ENCODE assay signal across 8 cellular contexts in genomic region chr2:202238234-202239197, GRCh38. TPM values are rescaled to one million over a fixed set of nuclear protein-coding genes. Genes with fewer than 3 reads are reported as not detected.
DNase-seq lines count a peak whose midpoint lies in the region; ATAC-seq and TF ChIP-seq lines count a peak whose summit lies in the region.

Gene SUMO1 (minus strand): TSS chr2:202238597. CDS start chr2:202238451, 146 bp downstream.

- H3K56ac ChIP-seq in IMR-90 (ENCODE audit: extremely low read depth, insufficient read depth, low read length), result peak within 1 kb of the TSS; percentile 73

- H2BK5ac ChIP-seq in IMR-90 (ENCODE audit: low read depth, low read length, poor library complexity, severe bottlenecking), result peak within 1 kb of the TSS; percentile 88

- peak within 1 kb of the TSS; percentile 58; the same call in 1 of the 3 replicates for H2BK15ac ChIP-seq in IMR-90 (ENCODE audit: low read depth, low read length)

- peak within 1 kb of the TSS; percentile 84 for H3K9ac ChIP-seq in IMR-90 (ENCODE audit: low read depth, low read length)

- peak; percentile 97 for DNase-seq in DMS 273 (lab: John Stamatoyannopoulos, UW; ENCODE audit: unreplicated experiment)
- DNase-seq in IMR-90, result peak; percentile 87
- peak; percentile 92 for DNase-seq in OCI-LY7 (ENCODE audit: low spot score)
- DNase-seq in activated T-cell treated with anti-CD3 and anti-CD28 coated beads for 24 hours (ENCODE audit: low read depth), result peak; percentile 88
- DNase-seq in epidermal melanocyte (ENCODE audit: insufficient read length, low spot score), result peak; percentile 85
- peak; percentile 92 for DNase-seq in midbrain (lab: John Stamatoyannopoulos, UW)
- DNase-seq in stimulated activated CD8-positive, alpha-beta memory T cell treated with anti-CD3 and anti-CD28 coated beads, Interleukin-2, amount 100 ng/mL, for 1 hour (ENCODE audit: low read depth in 2 of 2), result peak; percentile 74 to 82

- peak within 1 kb of the TSS; percentile 91 for H3K4ac ChIP-seq in IMR-90 (ENCODE audit: low read depth, low read length)

- no peaks in the 10 kb centered on the region for H3K9me2 ChIP-seq in OCI-LY7 (ENCODE audit: insufficient read depth, low read length)

- peak within 1 kb of the TSS; percentile 76 for H3K18ac ChIP-seq in IMR-90 (ENCODE audit: low read depth, low read length)

- peak within 1 kb of the TSS; percentile 87 for H4K91ac ChIP-seq in IMR-90 (ENCODE audit: insufficient read depth, low read depth, low read length)

- H2BK20ac ChIP-seq in IMR-90 (ENCODE audit: low read depth, low read length), result 0 out of 2 replicates have a peak within 1 kb of the TSS, but pooled peaks have one; percentile 17

- no peaks in the 10 kb centered on the region for H3K36me3 ChIP-seq in IMR-90 (ENCODE audit: control insufficient read depth, insufficient read depth, low read length)
- no peaks in the 10 kb centered on the region for H3K36me3 ChIP-seq in OCI-LY7 (ENCODE audit: insufficient read depth, low read length)

- peaks cover 2% of the 10 kb centered on the region for H3K9me1 ChIP-seq in IMR-90 (ENCODE audit: insufficient read depth, low read length)

- peak within 1 kb of the TSS; percentile 52 for H2AK5ac ChIP-seq in IMR-90 (ENCODE audit: low read depth, low read length)

- ATAC-seq in GM21528 (IDR thresholded peaks at IDR 0.05; ENCODE audit: low FRiP score, unreplicated experiment) (peak; percentile 98), IMR-90 (ENCODE audit: low read depth) (peak; percentile 93)

- POLR2A ChIA-PET in IMR-90 (lab: Charles Lee; ENCODE audit: unreplicated experiment), result interaction anchor here (0.5 kb wide), 1 partner anchor 1431 kb away, joined by 3 read pairs; no protein-coding TSS in a partner anchor
- POLR2A ChIA-PET in OCI-LY7 (lab: Charles Lee), result interaction anchor here (0.6 to 1.2 kb wide), 4 partner anchors 9 to 39 kb away, joined by 3 to 4 read pairs (median 4); no protein-coding TSS in a partner anchor

- H3K27me3 ChIP-seq in IMR-90 (ENCODE audit: control insufficient read depth, insufficient read depth, low read length), result no peaks in the 10 kb centered on the region

- H3K27ac ChIP-seq in IMR-90 (ENCODE audit: insufficient read depth, low read length), result peak within 1 kb of the TSS; percentile 95
- H3K27ac ChIP-seq in OCI-LY7 (ENCODE audit: low read depth, low read length, poor library complexity, severe bottlenecking), result peak within 1 kb of the TSS; percentile 43

- TF ChIP-seq POLR2A in IMR-90 (IDR thresholded peaks at IDR 0.05; ENCODE audit: low read depth, low read length), result no peak; the same call in none of the 2 replicates

- TF ChIP-seq CTCF in IMR-90 (conservative IDR thresholded peaks at IDR 0.05; ENCODE audit: low read depth, low read length), result no peak
- TF ChIP-seq CTCF in OCI-LY7 (conservative IDR thresholded peaks at IDR 0.05; ENCODE audit: low read length), result no peak

- H3K9me3 ChIP-seq in IMR-90 (ENCODE audit: control insufficient read depth, insufficient read depth, low read length), result no peaks in the 10 kb centered on the region
- no peaks in the 10 kb centered on the region for H3K9me3 ChIP-seq in OCI-LY7 (ENCODE audit: low read length)

- peaks cover 37% of the 10 kb centered on the region for H4K20me1 ChIP-seq in IMR-90 (ENCODE audit: insufficient read depth, low read length)
- peaks cover 12% of the 10 kb centered on the region for H4K20me1 ChIP-seq in OCI-LY7 (ENCODE audit: insufficient read depth, low read length)

- H3K4me2 ChIP-seq in IMR-90 (ENCODE audit: low read depth, low read length) (peak within 1 kb of the TSS; percentile 89), OCI-LY7 (ENCODE audit: low read length) (peak within 1 kb of the TSS; percentile 89)

- H3K79me1 ChIP-seq in IMR-90 (ENCODE audit: low read depth in 1 of 2, low read length in 2 of 2), result peaks cover 0 to 19% of the 10 kb centered on the region in 2 experiments; a peak in 2 of 4 replicates

- no peak for TF ChIP-seq RAD21 in IMR-90 (IDR thresholded peaks at IDR 0.05; ENCODE audit: low read length)

- peak within 1 kb of the TSS; percentile 87 for H4K5ac ChIP-seq in IMR-90 (ENCODE audit: low read depth, low read length)

- H2AFZ ChIP-seq in IMR-90 (replicated peaks; ENCODE audit: low read length, poor library complexity), result peak within 1 kb of the TSS; percentile 100
- peak within 1 kb of the TSS; percentile 94 for H2AFZ ChIP-seq in OCI-LY7 (ENCODE audit: low read length)

- dilution Hi-C loops in IMR-90 (cut with HindIII; ENCODE audit: low sequenced_read_pairs, unreplicated experiment), result no loop called here

- peak within 1 kb of the TSS; percentile 91 to 98 for H4K8ac ChIP-seq in IMR-90 (ENCODE audit: low read depth in 2 of 2, low read length in 2 of 2)

- H3K4me3 ChIP-seq in IMR-90 (ENCODE audit: insufficient read depth, low read depth, low read length) (peak within 1 kb of the TSS; percentile 98), OCI-LY7 (ENCODE audit: low read depth, low read length, poor library complexity, severe bottlenecking) (peak within 1 kb of the TSS; percentile 90)

- no TSS peak for BruUV-seq in IMR-90 (replicated peaks; lab: Mats Ljungman, UMichigan)
- BruUV-seq in OCI-LY7 (replicated peaks; lab: Mats Ljungman, UMichigan), result TSS peak; percentile 97

- peak within 1 kb of the TSS; percentile 90 for H3K14ac ChIP-seq in IMR-90 (replicated peaks; ENCODE audit: low read depth, low read length)

- in situ Hi-C loops in IMR-90 (cut with MboI; ENCODE audit: low sequenced_read_pairs), result no loop called here

- H3K23ac ChIP-seq in IMR-90 (ENCODE audit: low read depth, low read length), result peak within 1 kb of the TSS; percentile 82

- intact Hi-C loops in IMR-90 (cut with micrococcal nuclease) (no loop called here), OCI-LY7 (cut with micrococcal nuclease; ENCODE audit: unreplicated experiment) (loop anchor here (1.0 kb wide), 1 partner anchor 27 kb away; the partner anchor contains the start of gene NOP58)

- 10% methylated on average over 12 of the region's 54 CpGs; no CpG with 5 or more reads in 1 of the 2 experiments for WGBS in IMR-90 (ENCODE audit: extremely low coverage in 2 of 2, insufficient read length in 1 of 2), 2 experiments

- peak within 1 kb of the TSS; percentile 85 for H2AK9ac ChIP-seq in IMR-90 (replicated peaks; ENCODE audit: low read depth, low read length, poor library complexity)

- H2BK120ac ChIP-seq in IMR-90 (ENCODE audit: low read depth, low read length), result peak within 1 kb of the TSS; percentile 75

- H3K79me2 ChIP-seq in OCI-LY7 (ENCODE audit: insufficient read depth, low read depth, low read length), result peaks cover 43% of the 10 kb centered on the region

- no peaks in the 10 kb centered on the region; the same call in 1 of the 2 replicates for H3K4me1 ChIP-seq in IMR-90 (ENCODE audit: control insufficient read depth, insufficient read depth, low read length)
- peaks cover 17% of the 10 kb centered on the region for H3K4me1 ChIP-seq in OCI-LY7 (ENCODE audit: insufficient read depth, low read length, poor library complexity, severe bottlenecking)

- CTCF ChIA-PET in IMR-90 (lab: Yijun Ruan, JAX) (interaction anchor here (0.6 kb wide), 1 partner anchor 8 kb away, joined by 3 read pairs; no protein-coding TSS in a partner anchor), OCI-LY7 (lab: Charles Lee; ENCODE audit: unreplicated experiment) (no interaction called here)

TF ChIP-seq in IMR-90, 13 proteins besides CTCF, POLR2A, EP300 and RAD21:
- no peak for TF ChIP-seq ELK1 (IDR thresholded peaks at IDR 0.05; ENCODE audit: borderline replicate concordance, low read depth, low read length)
- peak; percentile 85 for TF ChIP-seq MAZ (IDR thresholded peaks at IDR 0.05; ENCODE audit: borderline replicate concordance, low read depth, low read length)

RNA-seq across cellular contexts. Expression of gene SUMO1, which starts in this region (rescaled TPM):
- total RNA-seq in IMR-90 (2012; rRNA removed) (90.0 and 158 TPM in 2 replicates), OCI-LY7 (2022) (95.0 and 98.9 TPM in 2 replicates)
- polyA plus RNA-seq in IMR-90 (2012; rRNA removed), result 57.0 and 72.3 TPM in 2 replicates
- polyA plus RNA-seq in IMR-90 (2012; cell fraction: cytosol; rRNA removed), result 8.1 and 9.0 TPM in 2 replicates
- 2.0 and 14.4 TPM in 2 replicates for polyA plus RNA-seq in IMR-90 (2012; cell fraction: nucleus; rRNA removed; ENCODE audit: low replicate concordance)
- 69.8 and 86.6 TPM in 2 replicates for total RNA-seq in OCI-LY7 (2014; rRNA removed; shearing (Covaris generic))

Comparison
In these comparisons a context has a peak if more than half of its experiments do, and no peak if none do; other contexts are left out.
1. Peak in every context shown above with its lines: DNase-seq, ATAC-seq, H3K4me3 ChIP-seq and H3K27ac ChIP-seq.